11 cellular contexts compared by ENCODE assay signal in the genomic region with DNA sequence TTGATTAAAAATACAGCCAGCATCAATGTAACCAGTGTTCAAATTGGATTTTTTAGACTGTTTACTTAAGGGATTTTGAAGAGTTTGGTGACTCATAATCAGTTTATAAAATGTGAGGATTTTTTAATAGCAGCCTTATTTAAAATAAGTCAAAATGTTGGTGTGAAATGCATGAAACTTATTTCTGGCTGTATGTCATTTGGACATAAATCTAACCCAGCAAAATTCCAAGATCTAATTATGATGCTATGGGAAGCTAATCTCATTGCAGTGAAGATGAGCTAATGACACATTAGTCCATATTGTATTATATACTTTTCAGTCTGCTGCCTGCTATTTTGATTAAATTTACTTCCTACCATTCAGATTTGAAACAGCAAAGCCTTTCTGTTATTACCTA.
DNase-seq lines count a peak whose midpoint lies in the region; ATAC-seq, FAIRE-seq and TF ChIP-seq lines count a peak whose summit lies in the region.
"Had no signal": no experiment of that assay in that cellular context is flagged by ENCODE, and none has a peak within 500 bp of the region (broad histone marks: within the 10 kb centered on the region; RNA-seq: fewer than 3 reads in every experiment).

No MANE protein-coding gene starts in this region.

- TF ChIP-seq POLR2A in HepG2 (IDR thresholded peaks at IDR 0.05; ENCODE audit: insufficient read depth in 1 of 2, low read depth in 2 of 2, low read length in 2 of 2) = no peak

- H3K4me3 ChIP-seq in HUES64 (ENCODE audit: low read length) = no peak overlapping the region
- no peak overlapping the region for H3K4me3 ChIP-seq in astrocyte (ENCODE audit: insufficient read depth, low read depth, low read length)
- H3K4me3 ChIP-seq in HepG2 (replicated peaks in 1 of 3; ENCODE audit: insufficient read depth in 1 of 3, low read depth in 2 of 3, low read length in 3 of 3) = no peak overlapping the region; a peak in 1 of 6 replicates
- no peak overlapping the region for H3K4me3 ChIP-seq in stomach smooth muscle (ENCODE audit: low read length in 2 of 2)

- TF ChIP-seq EP300 in HepG2 (IDR thresholded peaks at IDR 0.05; ENCODE audit: low read depth in 2 of 2, low read length in 2 of 2) = no peak
- TF ChIP-seq EP300 in HepG2 (CRISPR knock-in tag; IDR thresholded peaks at IDR 0.05; ENCODE audit: borderline replicate concordance) = no peak

- peak overlapping the region; percentile 31 for H3K4me3 Mint-ChIP-seq in astrocyte (ENCODE audit: unreplicated experiment)

- intact Hi-C loops in HepG2 (cut with micrococcal nuclease; ENCODE audit: unreplicated experiment) (no loop called here), left colon (cut with DNase I, micrococcal nuclease) (no loop called here)

- peaks cover 2% of the 10 kb centered on the region for H3K36me3 Mint-ChIP-seq in astrocyte (ENCODE audit: low read depth, unreplicated experiment)

- no peaks in the 10 kb centered on the region for H3K9me3 Mint-ChIP-seq in astrocyte (ENCODE audit: unreplicated experiment)

- H3K27me3 Mint-ChIP-seq in astrocyte (ENCODE audit: low read depth, unreplicated experiment) = no peaks in the 10 kb centered on the region

- H2AFZ ChIP-seq in astrocyte (ENCODE audit: low read depth, low read length) (no peak overlapping the region), HepG2 (ENCODE audit: low read length) (no peak overlapping the region)

- H3K36me3 ChIP-seq in HUES64 (ENCODE audit: insufficient read depth, low read length) = no peaks in the 10 kb centered on the region
- H3K36me3 ChIP-seq in astrocyte (ENCODE audit: insufficient read depth, low read length) = no peaks in the 10 kb centered on the region
- no peaks in the 10 kb centered on the region for H3K36me3 ChIP-seq in HepG2 (replicated peaks in 1 of 2; ENCODE audit: control insufficient read depth in 1 of 2, insufficient read depth in 2 of 2, low read length in 2 of 2)
- H3K36me3 ChIP-seq in stomach smooth muscle (ENCODE audit: control insufficient read depth in 2 of 2, insufficient read depth in 2 of 2, low read length in 2 of 2) = no peaks in the 10 kb centered on the region

- TF ChIP-seq RAD21 in HepG2 (CRISPR knock-in tag; IDR thresholded peaks at IDR 0.05) = no peak

- no peaks in the 10 kb centered on the region for H3K27me3 ChIP-seq in HUES64 (ENCODE audit: insufficient read depth, low read length)
- no peaks in the 10 kb centered on the region for H3K27me3 ChIP-seq in astrocyte (ENCODE audit: insufficient read depth, low read length)
- H3K27me3 ChIP-seq in HepG2 (ENCODE audit: control insufficient read depth in 1 of 2, insufficient read depth in 2 of 2, low read length in 2 of 2) = no peaks in the 10 kb centered on the region
- no peaks in the 10 kb centered on the region for H3K27me3 ChIP-seq in stomach smooth muscle (ENCODE audit: control insufficient read depth in 1 of 2, insufficient read depth in 2 of 2, low read length in 2 of 2)

- H3K4me2 ChIP-seq in astrocyte (ENCODE audit: low read length) = peak overlapping the region; percentile 76
- peak overlapping the region; percentile 62 for H3K4me2 ChIP-seq in HepG2 (ENCODE audit: low read depth, low read length)

- H3K4me1 ChIP-seq in HUES64 (ENCODE audit: insufficient read depth, low read length) (peaks cover 31% of the 10 kb centered on the region; the same call in 1 of the 2 replicates), astrocyte (ENCODE audit: insufficient read depth, low read length) (peaks cover 55% of the 10 kb centered on the region), HepG2 (ENCODE audit: insufficient read depth, low read length) (peaks cover 47% of the 10 kb centered on the region), stomach smooth muscle (ENCODE audit: control insufficient read depth, insufficient read depth, low read length) (peaks cover 38% of the 10 kb centered on the region)

- H4K20me1 ChIP-seq in astrocyte (ENCODE audit: insufficient read depth, low read length) (no peaks in the 10 kb centered on the region), HepG2 (ENCODE audit: insufficient read depth, low read length) (no peaks in the 10 kb centered on the region)

- in situ Hi-C loops in HepG2 (cut with HindIII; ENCODE audit: extremely low pct_ligation_motif_present, low pct_unique_long_range_greater_than_20kb) = no loop called here

- BruUV-seq in HepG2 (replicated peaks; lab: Mats Ljungman, UMichigan) = no TSS peak

- FAIRE-seq in astrocyte (lab: Jason Lieb, UNC) (no peak), HepG2 (lab: Jason Lieb, UNC) (no peak)
- FAIRE-seq: D721Med had no signal

- H3K27ac ChIP-seq in HUES64 (ENCODE audit: low read depth, low read length) = no peak overlapping the region
- peak overlapping the region; percentile 98 for H3K27ac ChIP-seq in astrocyte (ENCODE audit: low read depth, low read length)
- peak overlapping the region; percentile 68 for H3K27ac ChIP-seq in HepG2 (ENCODE audit: extremely low read length, insufficient read depth, low read length)
- peak overlapping the region; percentile 90 for H3K27ac ChIP-seq in stomach smooth muscle (ENCODE audit: low read length)

- peak overlapping the region; percentile 48; the same call in 1 of the 2 replicates for H3K9ac ChIP-seq in HUES64 (ENCODE audit: low read depth, low read length)
- H3K9ac ChIP-seq in astrocyte (ENCODE audit: low read length) = peak overlapping the region; percentile 88
- no peak overlapping the region; the same call in 1 of the 2 replicates for H3K9ac ChIP-seq in HepG2 (ENCODE audit: insufficient read depth, low read depth, low read length)
- peak overlapping the region; percentile 69 to 84 for H3K9ac ChIP-seq in stomach smooth muscle (ENCODE audit: low read length in 2 of 2)

- POLR2A ChIA-PET in HepG2 (lab: Yijun Ruan, JAX) = no interaction called here

- TF ChIP-seq CTCF in astrocyte (IDR thresholded peaks at IDR 0.05; ENCODE audit: insufficient read depth, low read depth, low read length) = no peak
- no peak for TF ChIP-seq CTCF in HepG2 (CRISPR knock-in tag; IDR thresholded peaks at IDR 0.05)

- H3K4me1 Mint-ChIP-seq in astrocyte (ENCODE audit: low read depth, unreplicated experiment) = peaks cover 63% of the 10 kb centered on the region

- CTCF ChIA-PET in HepG2 (lab: Yijun Ruan, JAX; ENCODE audit: low intra/inter-chr PET ratio, low total read pairs) = no interaction called here

- H3K79me2 ChIP-seq in astrocyte (ENCODE audit: insufficient read depth, low read length) = peaks cover 3% of the 10 kb centered on the region
- H3K79me2 ChIP-seq in HepG2 (ENCODE audit: insufficient read depth, low read length) = no peaks in the 10 kb centered on the region

- DNase-seq in astrocyte (ENCODE audit: low read depth) (no peak), HepG2 (ENCODE audit: low spot score) (no peak), CD1c-positive myeloid dendritic cell (ENCODE audit: extremely low spot score) (no peak), left colon (no peak)
- DNase-seq: activated T-cell treated with anti-CD3 and anti-CD28 coated beads, Interleukin-2, amount 50 U/mL, for 1 hour; T-helper 9 cell had no signal

- ATAC-seq in HepG2 = no peak
- ATAC-seq in GM18520 (IDR thresholded peaks at IDR 0.05; ENCODE audit: unreplicated experiment) = no peak
- no peak for ATAC-seq in left colon
- ATAC-seq in HG02759 (IDR thresholded peaks at IDR 0.05; ENCODE audit: unreplicated experiment) = no peak

- no peaks in the 10 kb centered on the region for H3K9me3 ChIP-seq in HUES64 (ENCODE audit: insufficient read depth, low read depth, low read length)
- no peaks in the 10 kb centered on the region for H3K9me3 ChIP-seq in astrocyte (ENCODE audit: insufficient read depth, low read depth, low read length)
- H3K9me3 ChIP-seq in HepG2 (ENCODE audit: low read length) = no peaks in the 10 kb centered on the region
- no peaks in the 10 kb centered on the region for H3K9me3 ChIP-seq in stomach smooth muscle (ENCODE audit: control insufficient read depth in 2 of 2, low read length in 2 of 2)

- peak overlapping the region; percentile 100 for H3K27ac Mint-ChIP-seq in astrocyte (ENCODE audit: unreplicated experiment)

TF ChIP-seq in HepG2, 621 proteins besides CTCF, POLR2A, EP300 and RAD21:
- TF ChIP-seq, protein P1, sequence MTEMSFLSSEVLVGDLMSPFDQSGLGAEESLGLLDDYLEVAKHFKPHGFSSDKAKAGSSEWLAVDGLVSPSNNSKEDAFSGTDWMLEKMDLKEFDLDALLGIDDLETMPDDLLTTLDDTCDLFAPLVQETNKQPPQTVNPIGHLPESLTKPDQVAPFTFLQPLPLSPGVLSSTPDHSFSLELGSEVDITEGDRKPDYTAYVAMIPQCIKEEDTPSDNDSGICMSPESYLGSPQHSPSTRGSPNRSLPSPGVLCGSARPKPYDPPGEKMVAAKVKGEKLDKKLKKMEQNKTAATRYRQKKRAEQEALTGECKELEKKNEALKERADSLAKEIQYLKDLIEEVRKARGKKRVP (CRISPR knock-in tag; IDR thresholded peaks at IDR 0.05) = no peak
- TF ChIP-seq, protein P2, sequence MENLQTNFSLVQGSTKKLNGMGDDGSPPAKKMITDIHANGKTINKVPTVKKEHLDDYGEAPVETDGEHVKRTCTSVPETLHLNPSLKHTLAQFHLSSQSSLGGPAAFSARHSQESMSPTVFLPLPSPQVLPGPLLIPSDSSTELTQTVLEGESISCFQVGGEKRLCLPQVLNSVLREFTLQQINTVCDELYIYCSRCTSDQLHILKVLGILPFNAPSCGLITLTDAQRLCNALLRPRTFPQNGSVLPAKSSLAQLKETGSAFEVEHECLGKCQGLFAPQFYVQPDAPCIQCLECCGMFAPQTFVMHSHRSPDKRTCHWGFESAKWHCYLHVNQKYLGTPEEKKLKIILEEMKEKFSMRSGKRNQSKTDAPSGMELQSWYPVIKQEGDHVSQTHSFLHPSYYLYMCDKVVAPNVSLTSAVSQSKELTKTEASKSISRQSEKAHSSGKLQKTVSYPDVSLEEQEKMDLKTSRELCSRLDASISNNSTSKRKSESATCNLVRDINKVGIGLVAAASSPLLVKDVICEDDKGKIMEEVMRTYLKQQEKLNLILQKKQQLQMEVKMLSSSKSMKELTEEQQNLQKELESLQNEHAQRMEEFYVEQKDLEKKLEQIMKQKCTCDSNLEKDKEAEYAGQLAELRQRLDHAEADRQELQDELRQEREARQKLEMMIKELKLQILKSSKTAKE (CRISPR knock-in tag; IDR thresholded peaks at IDR 0.05; ENCODE audit: borderline replicate concordance) = no peak
- TF ChIP-seq CCDC6 (CRISPR knock-in tag; IDR thresholded peaks at IDR 0.05) (no peak), ZNF292 (CRISPR knock-in tag; IDR thresholded peaks at IDR 0.05; ENCODE audit: borderline replicate concordance, low read depth) (no peak)
TF ChIP-seq in HepG2: peak in this region for 0.
